Comparison of ENCODE assay signal across 38 cellular contexts in genomic region chrX:110302975-110303374, GRCh38. TPM values are rescaled to one million over a fixed set of nuclear protein-coding genes. Genes with fewer than 3 reads are reported as not detected.
"Had no signal": no experiment of that assay in that cellular context is flagged by ENCODE, and none has a peak within 500 bp of the region (broad histone marks: within the 10 kb centered on the region; RNA-seq: fewer than 3 reads in every experiment).

No MANE protein-coding gene starts in this region.

- ATAC-seq: activated CD8-positive, alpha-beta T cell treated with anti-CD3 and anti-CD28 coated beads for 36 hours; activated naive CD8-positive, alpha-beta T cell treated with anti-CD3 and anti-CD28 coated beads, Interleukin-2, amount 50 U/mL, for 24 hours; activated T-cell treated with anti-CD3 and anti-CD28 coated beads, Interleukin-2, amount 50 U/mL, for 4 hours; activated T-cell treated with anti-CD3 and anti-CD28 coated beads, Interleukin-2, amount 50 U/mL, for 72 hours; activated T-helper 17 cell treated with anti-CD3 and anti-CD28 coated beads, Interleukin-2, amount 50 U/mL, for 72 hours had no signal

- FAIRE-seq: bronchial epithelial cell, TTC549 had no signal

- H3K4me1 ChIP-seq: ascending aorta, colonic mucosa had no signal

- H3K4me3 Mint-ChIP-seq: activated B cell treated with CpG ODN at 0.5 μM for 24 hours; activated CD4-positive, alpha-beta memory T cell treated with anti-CD3 and anti-CD28 coated beads for 36 hours; activated CD4-positive, alpha-beta T cell treated with anti-CD3 and anti-CD28 coated beads, Interleukin-2, amount 10 ng/mL, durations not matched to agents 24 days and 14 days; activated CD8-positive, alpha-beta T cell treated with anti-CD3 and anti-CD28 coated beads for 36 hours; activated naive CD4-positive, alpha-beta T cell treated with anti-CD3 and anti-CD28 coated beads, Interleukin-2, amount 10 ng/mL, durations not matched to agents 7 days and 5 days; activated naive CD4-positive, alpha-beta T cell treated with anti-CD3 and anti-CD28 coated beads, Interleukin-2, amount 50 U/mL, for 24 hours; activated naive CD8-positive, alpha-beta T cell; activated naive CD8-positive, alpha-beta T cell treated with anti-CD3 and anti-CD28 coated beads, Interleukin-2, amount 10 ng/mL, durations not matched to agents 7 days and 5 days; activated naive CD8-positive, alpha-beta T cell treated with anti-CD3 and anti-CD28 coated beads, Interleukin-2, amount 50 U/mL, for 24 hours; activated T-cell treated with anti-CD3 and anti-CD28 coated beads, Interleukin-2, amount 50 U/mL, for 4 hours; activated T-helper 1 cell treated with anti-CD3 and anti-CD28 coated beads, Interleukin-12 subunit alpha, Interleukin-12 subunit beta, Interleukin-2, Interleukin-4 antibody, amounts not matched to agents 30 ng/mL and 10 ng/mL and 1 ng/mL, durations not matched to agents 14 hours and 24 hours and 36 hours; activated T-helper 17 cell treated with anti-CD3 and anti-CD28 coated beads, Interleukin-2, amount 50 U/mL, for 72 hours; brain; central memory CD8-positive, alpha-beta T cell; T-helper 1 cell treated with Interleukin-12 subunit alpha and Interleukin-12 subunit beta and Interleukin-4 antibody, amounts not matched to agents 30 μg/mL and 1 μg/mL, for 36 hours; T-helper 2 cell treated with Interferon-gamma antibody and Interleukin-4, amounts not matched to agents 5 μg/mL and 100 μg/mL, for 36 hours had no signal

- H3K27me3 Mint-ChIP-seq: activated B cell treated with CpG ODN at 0.5 μM for 24 hours; activated CD4-positive, alpha-beta memory T cell treated with anti-CD3 and anti-CD28 coated beads for 36 hours; activated CD4-positive, alpha-beta T cell treated with anti-CD3 and anti-CD28 coated beads, Interleukin-2, amount 10 ng/mL, durations not matched to agents 24 days and 14 days; activated CD8-positive, alpha-beta T cell treated with anti-CD3 and anti-CD28 coated beads for 36 hours; activated naive CD4-positive, alpha-beta T cell treated with anti-CD3 and anti-CD28 coated beads, Interleukin-2, amount 10 ng/mL, durations not matched to agents 7 days and 5 days; activated naive CD4-positive, alpha-beta T cell treated with anti-CD3 and anti-CD28 coated beads, Interleukin-2, amount 50 U/mL, for 24 hours; activated naive CD8-positive, alpha-beta T cell; activated naive CD8-positive, alpha-beta T cell treated with anti-CD3 and anti-CD28 coated beads, Interleukin-2, amount 10 ng/mL, durations not matched to agents 7 days and 5 days; activated naive CD8-positive, alpha-beta T cell treated with anti-CD3 and anti-CD28 coated beads, Interleukin-2, amount 50 U/mL, for 24 hours; activated T-helper 17 cell treated with anti-CD3 and anti-CD28 coated beads, Interleukin-2, amount 50 U/mL, for 72 hours; brain; central memory CD8-positive, alpha-beta T cell had no signal

- H3K4me3 ChIP-seq: ascending aorta, cardiac muscle cell, colonic mucosa had no signal

- H3K27ac ChIP-seq: ascending aorta, cardiac muscle cell, colonic mucosa, VCaP had no signal

- H3K27ac Mint-ChIP-seq: activated B cell treated with CpG ODN at 0.5 μM for 24 hours; activated CD4-positive, alpha-beta memory T cell treated with anti-CD3 and anti-CD28 coated beads for 36 hours; activated CD4-positive, alpha-beta T cell treated with anti-CD3 and anti-CD28 coated beads, Interleukin-2, amount 10 ng/mL, durations not matched to agents 24 days and 14 days; activated CD8-positive, alpha-beta T cell treated with anti-CD3 and anti-CD28 coated beads for 36 hours; activated naive CD4-positive, alpha-beta T cell treated with anti-CD3 and anti-CD28 coated beads, Interleukin-2, amount 10 ng/mL, durations not matched to agents 7 days and 5 days; activated naive CD8-positive, alpha-beta T cell treated with anti-CD3 and anti-CD28 coated beads, Interleukin-2, amount 10 ng/mL, durations not matched to agents 7 days and 5 days; activated naive CD8-positive, alpha-beta T cell treated with anti-CD3 and anti-CD28 coated beads, Interleukin-2, amount 50 U/mL, for 24 hours; activated T-cell treated with anti-CD3 and anti-CD28 coated beads, Interleukin-2, amount 50 U/mL, for 72 hours; activated T-helper 1 cell treated with anti-CD3 and anti-CD28 coated beads, Interleukin-12 subunit alpha, Interleukin-12 subunit beta, Interleukin-2, Interleukin-4 antibody, amounts not matched to agents 30 ng/mL and 10 ng/mL and 1 ng/mL, durations not matched to agents 14 hours and 24 hours and 36 hours; activated T-helper 17 cell treated with anti-CD3 and anti-CD28 coated beads, Interleukin-2, amount 50 U/mL, for 72 hours; brain; T-helper 1 cell treated with Interleukin-12 subunit alpha and Interleukin-12 subunit beta and Interleukin-4 antibody, amounts not matched to agents 30 μg/mL and 1 μg/mL, for 36 hours; T-helper 2 cell treated with Interferon-gamma antibody and Interleukin-4, amounts not matched to agents 5 μg/mL and 100 μg/mL, for 36 hours had no signal

- H3K36me3 ChIP-seq: ascending aorta, cardiac muscle cell, colonic mucosa had no signal

- H3K9me3 ChIP-seq: ascending aorta, colonic mucosa had no signal

- DNase-seq: activated B cell treated with CpG ODN at 0.5 μM for 24 hours; activated CD4-positive, alpha-beta memory T cell treated with anti-CD3 and anti-CD28 coated beads for 36 hours; activated CD4-positive, alpha-beta T cell treated with anti-CD3 and anti-CD28 coated beads for 4 hours; activated CD4-positive, alpha-beta T cell treated with anti-CD3 and anti-CD28 coated beads, Interleukin-2, amount 10 ng/mL, durations not matched to agents 24 days and 14 days; activated CD4-positive, alpha-beta T cell treated with anti-CD3 and anti-CD28 coated beads, Interleukin-2, amount 50 U/mL, for 1 hour; activated CD4-positive, alpha-beta T cell treated with anti-CD3 and anti-CD28 coated beads, Interleukin-2, amount 50 U/mL, for 4 hours; activated CD8-positive, alpha-beta memory T cell treated with anti-CD3 and anti-CD28 coated beads, Interleukin-2, amount 50 U/mL, for 4 hours; activated CD8-positive, alpha-beta T cell treated with anti-CD3 and anti-CD28 coated beads for 36 hours; activated effector memory CD4-positive, alpha-beta T cell treated with anti-CD3 and anti-CD28 coated beads, Interleukin-2, amount 50 U/mL, for 16 hours; activated naive CD4-positive, alpha-beta T cell treated with anti-CD3 and anti-CD28 coated beads, Interleukin-2, amount 10 ng/mL, durations not matched to agents 7 days and 5 days; activated naive CD4-positive, alpha-beta T cell treated with Interleukin-2 at 50 U/mL for 16 hours; activated naive CD8-positive, alpha-beta T cell treated with anti-CD3 and anti-CD28 coated beads, Interleukin-2, amount 10 ng/mL, durations not matched to agents 7 days and 5 days; activated naive CD8-positive, alpha-beta T cell treated with anti-CD3 and anti-CD28 coated beads, Interleukin-2, amount 50 U/mL, for 24 hours; activated T-cell treated with anti-CD3 and anti-CD28 coated beads for 4 hours; activated T-cell treated with anti-CD3 and anti-CD28 coated beads, Interleukin-2, amount 50 U/mL, for 1 hour; activated T-cell treated with anti-CD3 and anti-CD28 coated beads, Interleukin-2, amount 50 U/mL, for 4 hours; activated T-cell treated with anti-CD3 and anti-CD28 coated beads, Interleukin-2, amount 50 U/mL, for 72 hours; amygdala; anterior cingulate cortex; caudate nucleus; cerebellar nuclear complex; colonic mucosa; T-helper 2 cell; T-helper 9 cell had no signal

- H3K9me3 Mint-ChIP-seq: activated B cell treated with CpG ODN at 0.5 μM for 24 hours; activated CD4-positive, alpha-beta memory T cell treated with anti-CD3 and anti-CD28 coated beads for 36 hours; activated CD4-positive, alpha-beta T cell treated with anti-CD3 and anti-CD28 coated beads, Interleukin-2, amount 10 ng/mL, durations not matched to agents 24 days and 14 days; activated naive CD4-positive, alpha-beta T cell treated with anti-CD3 and anti-CD28 coated beads, Interleukin-2, amount 10 ng/mL, durations not matched to agents 7 days and 5 days; activated naive CD8-positive, alpha-beta T cell treated with anti-CD3 and anti-CD28 coated beads, Interleukin-2, amount 50 U/mL, for 24 hours; activated T-cell treated with anti-CD3 and anti-CD28 coated beads, Interleukin-2, amount 50 U/mL, for 4 hours; activated T-cell treated with anti-CD3 and anti-CD28 coated beads, Interleukin-2, amount 50 U/mL, for 72 hours; activated T-helper 1 cell treated with anti-CD3 and anti-CD28 coated beads, Interleukin-12 subunit alpha, Interleukin-12 subunit beta, Interleukin-2, Interleukin-4 antibody, amounts not matched to agents 30 ng/mL and 10 ng/mL and 1 ng/mL, durations not matched to agents 14 hours and 24 hours and 36 hours; activated T-helper 17 cell treated with anti-CD3 and anti-CD28 coated beads, Interleukin-2, amount 50 U/mL, for 72 hours; central memory CD8-positive, alpha-beta T cell; T-helper 1 cell treated with Interleukin-12 subunit alpha and Interleukin-12 subunit beta and Interleukin-4 antibody, amounts not matched to agents 30 μg/mL and 1 μg/mL, for 36 hours; T-helper 2 cell treated with Interferon-gamma antibody and Interleukin-4, amounts not matched to agents 5 μg/mL and 100 μg/mL, for 36 hours had no signal

- H3K27me3 ChIP-seq: ascending aorta, cardiac muscle cell, colonic mucosa had no signal

RNA-seq across cellular contexts. Expression of gene RTL9, which starts 55.7 kb away (rescaled TPM):
- total RNA-seq: activated B cell treated with CpG ODN at 0.5 μM for 24 hours; activated CD4-positive, alpha-beta T cell treated with anti-CD3 and anti-CD28 coated beads, Interleukin-2, amount 10 ng/mL, durations not matched to agents 24 days and 14 days; activated CD8-positive, alpha-beta memory T cell treated with anti-CD3 and anti-CD28 coated beads for 36 hours; activated CD8-positive, alpha-beta T cell treated with anti-CD3 and anti-CD28 coated beads for 36 hours; activated naive CD8-positive, alpha-beta T cell treated with anti-CD3 and anti-CD28 coated beads, Interleukin-2, amount 10 ng/mL, durations not matched to agents 7 days and 5 days; activated T-cell treated with anti-CD3 and anti-CD28 coated beads, Interleukin-2, amount 50 U/mL, for 4 hours; activated T-helper 1 cell treated with anti-CD3 and anti-CD28 coated beads, Interleukin-12 subunit alpha, Interleukin-12 subunit beta, Interleukin-2, Interleukin-4 antibody, amounts not matched to agents 30 ng/mL and 10 ng/mL and 1 ng/mL, durations not matched to agents 14 hours and 24 hours and 36 hours; activated T-helper 17 cell treated with anti-CD3 and anti-CD28 coated beads, Interleukin-2, amount 50 U/mL, for 72 hours; ascending aorta; bronchial epithelial cell; colonic mucosa had no signal
